In the genomic region with DNA sequence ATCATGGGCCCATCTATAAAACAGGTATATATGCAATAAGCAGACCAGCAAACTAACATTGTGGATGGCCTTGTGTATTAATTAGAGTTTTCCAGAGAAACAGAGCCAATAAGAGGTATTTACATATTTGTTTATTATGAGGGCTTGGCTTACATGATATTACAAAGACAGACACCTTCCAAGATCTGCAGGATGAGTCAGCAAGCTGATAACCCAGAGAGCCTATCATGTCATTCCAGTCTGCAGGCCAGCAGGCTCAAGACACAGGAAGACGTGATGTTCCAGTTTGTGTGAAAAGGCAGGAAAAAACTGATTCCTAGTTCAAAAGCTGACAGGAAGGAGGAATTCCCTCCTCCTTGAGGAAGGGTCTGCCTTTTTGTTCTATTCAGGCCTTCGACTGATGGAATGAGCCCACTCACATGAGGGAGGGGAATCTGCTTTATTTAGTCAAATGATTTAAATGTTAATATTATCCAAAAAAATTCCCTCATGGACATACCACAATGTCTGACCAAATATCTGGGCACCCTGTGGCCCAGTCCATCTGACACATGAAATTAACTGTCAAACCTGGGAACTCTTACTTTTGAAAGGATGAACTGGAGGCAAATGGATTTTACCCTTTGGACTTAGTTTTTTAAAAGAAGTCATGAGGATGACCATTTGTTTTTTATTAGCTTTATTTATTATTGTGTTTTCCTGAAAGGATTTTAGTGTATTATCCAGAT, we compare ENCODE assay signal across 24 cellular contexts.
"Had no signal": no experiment of that assay in that cellular context is flagged by ENCODE, and none has a peak within 500 bp of the region (broad histone marks: within the 10 kb centered on the region; RNA-seq: fewer than 3 reads in every experiment).

No MANE protein-coding gene starts in this region.

- H3K36me3 Mint-ChIP-seq: immature natural killer cell; memory B cell; mesothelial cell of epicardium; natural killer cell; stimulated activated naive B cell treated with anti-CD40 and anti-IgM and Interleukin-4, amounts not matched to agents 10 μg/mL and 1 μg/mL and 100 μg/mL, for 72 hours had no signal

- ATAC-seq: left cardiac atrium; lower lobe of right lung; natural killer cell; stimulated activated naive B cell treated with anti-CD40 and anti-IgM and Interleukin-4, amounts not matched to agents 10 μg/mL and 1 μg/mL and 100 μg/mL, for 72 hours; stimulated activated naive CD8-positive, alpha-beta T cell treated with anti-CD3 and anti-CD28 coated beads, Interleukin-15, amount 100 ng/mL, for 72 hours had no signal

- H3K9me3 Mint-ChIP-seq: immature natural killer cell; memory B cell; natural killer cell; stimulated activated naive B cell treated with anti-CD40 and anti-IgM and Interleukin-4, amounts not matched to agents 10 μg/mL and 1 μg/mL and 100 μg/mL, for 72 hours; stimulated activated naive CD8-positive, alpha-beta T cell treated with anti-CD3 and anti-CD28 coated beads, Interleukin-15, amount 100 ng/mL, for 72 hours had no signal

- H3K4me3 Mint-ChIP-seq: immature natural killer cell; memory B cell; mesothelial cell of epicardium; natural killer cell; neural crest cell; stimulated activated naive B cell treated with anti-CD40 and anti-IgM and Interleukin-4, amounts not matched to agents 10 μg/mL and 1 μg/mL and 100 μg/mL, for 72 hours; stimulated activated naive CD8-positive, alpha-beta T cell treated with anti-CD3 and anti-CD28 coated beads, Interleukin-15, amount 100 ng/mL, for 72 hours had no signal

- H3K9me3 ChIP-seq: esophagus squamous epithelium, lower lobe of right lung, sigmoid colon, testis had no signal

- H3K4me1 ChIP-seq: esophagus squamous epithelium, left ventricle myocardium inferior, lower lobe of right lung, right atrium auricular region, sigmoid colon, testis, tibial nerve had no signal

- H3K4me3 ChIP-seq: coronary artery, esophagus squamous epithelium, left ventricle myocardium inferior, lower lobe of right lung, right atrium auricular region, sigmoid colon, skin epidermis, testis, tibial nerve had no signal

- H3K36me3 ChIP-seq: esophagus squamous epithelium, left ventricle myocardium inferior, lower lobe of right lung, right atrium auricular region, sigmoid colon, tibial nerve had no signal

- H3K27me3 Mint-ChIP-seq: stimulated activated naive CD8-positive, alpha-beta T cell treated with anti-CD3 and anti-CD28 coated beads, Interleukin-15, amount 100 ng/mL, for 72 hours had no signal

- DNase-seq: effector CD4-positive, alpha-beta T cell; esophagus squamous epithelium; foreskin fibroblast; immature natural killer cell; kidney; left cardiac atrium; left ventricle myocardium inferior; lower lobe of right lung; natural killer cell; posterior cingulate gyrus; sigmoid colon; stimulated activated CD4-positive, alpha-beta T cell treated with anti-CD3 and anti-CD28 coated beads, Interleukin-2, amount 100 ng/mL, for 24 hours; stimulated activated CD4-positive, alpha-beta T cell treated with anti-CD3 and anti-CD28 coated beads, Interleukin-4, amount 100 ng/mL, for 4 hours; stimulated activated naive B cell treated with anti-CD40 and anti-IgM and Interleukin-4, amounts not matched to agents 10 μg/mL and 1 μg/mL and 100 μg/mL, for 72 hours; stimulated activated naive CD8-positive, alpha-beta T cell treated with anti-CD3 and anti-CD28 coated beads, Interleukin-15, amount 100 ng/mL, for 72 hours; testis had no signal

- H3K27me3 ChIP-seq: esophagus squamous epithelium, right atrium auricular region, sigmoid colon, testis, tibial nerve had no signal

- H3K4me1 Mint-ChIP-seq: immature natural killer cell; memory B cell; mesothelial cell of epicardium; natural killer cell; stimulated activated naive B cell treated with anti-CD40 and anti-IgM and Interleukin-4, amounts not matched to agents 10 μg/mL and 1 μg/mL and 100 μg/mL, for 72 hours had no signal

- H3K27ac Mint-ChIP-seq: immature natural killer cell; memory B cell; mesothelial cell of epicardium; natural killer cell; stimulated activated naive B cell treated with anti-CD40 and anti-IgM and Interleukin-4, amounts not matched to agents 10 μg/mL and 1 μg/mL and 100 μg/mL, for 72 hours; stimulated activated naive CD8-positive, alpha-beta T cell treated with anti-CD3 and anti-CD28 coated beads, Interleukin-15, amount 100 ng/mL, for 72 hours had no signal

- H3K27ac ChIP-seq: coronary artery, epithelial cell of prostate, esophagus squamous epithelium, left ventricle myocardium inferior, lower lobe of right lung, right atrium auricular region, sigmoid colon, skin epidermis, testis, tibial nerve had no signal
